ENCODE assay signal across 13 cellular contexts in genomic region chr1:162626733-162627132, GRCh38. TPM values are rescaled to one million over a fixed set of nuclear protein-coding genes. Genes with fewer than 3 reads are reported as not detected.
DNase-seq lines count a peak whose midpoint lies in the region; ATAC-seq and TF ChIP-seq lines count a peak whose summit lies in the region.
"Had no signal": no experiment of that assay in that cellular context is flagged by ENCODE, and none has a peak within 500 bp of the region (broad histone marks: within the 10 kb centered on the region; RNA-seq: fewer than 3 reads in every experiment).

No MANE protein-coding gene starts in this region.

- peak overlapping the region; percentile 91 for H2AFZ ChIP-seq in osteoblast (ENCODE audit: low read length)

- no peak overlapping the region for H3K9ac ChIP-seq in colonic mucosa (ENCODE audit: low read depth in 2 of 2, low read length in 2 of 2)

- H3K4me3 ChIP-seq in heart left ventricle (peak overlapping the region in 9 of 12 donors; percentile 4 to 39 (median 24)), right cardiac atrium (ENCODE audit: low read length) (no peak overlapping the region), colonic mucosa (no peak overlapping the region), osteoblast (ENCODE audit: insufficient read depth, low read length) (peak overlapping the region; percentile 57), aorta (ENCODE audit: low read length in 2 of 2) (peak overlapping the region; percentile 47 to 58)
- H3K4me3 ChIP-seq: cardiac muscle cell, mucosa of descending colon had no signal

- H3K36me3 ChIP-seq in heart left ventricle, result no peaks in the 10 kb centered on the region
- H3K36me3 ChIP-seq in colonic mucosa, result no peaks in the 10 kb centered on the region
- no peaks in the 10 kb centered on the region for H3K36me3 ChIP-seq in osteoblast (ENCODE audit: insufficient read depth, low read length)
- H3K36me3 ChIP-seq in aorta (ENCODE audit: control insufficient read depth in 1 of 2, insufficient read depth in 2 of 2, low read length in 1 of 2), result no peaks in the 10 kb centered on the region
- H3K36me3 ChIP-seq: cardiac muscle cell had no signal

- DNase-seq in heart left ventricle, result no peak
- no peak for DNase-seq in right cardiac atrium
- no peak for DNase-seq in colonic mucosa
- DNase-seq in osteoblast (ENCODE audit: insufficient read length, low spot score, missing footprints), result no peak
- DNase-seq in aorta, result no peak
- DNase-seq in NCI-H748 treated with DMSO at 0.1 percent for 48 hours (lab: John Stamatoyannopoulos, UW), result no peak
- DNase-seq in CD14-positive monocyte (ENCODE audit: low spot score), result no peak
- DNase-seq: activated CD4-positive, alpha-beta memory T cell treated with anti-CD3 and anti-CD28 coated beads for 36 hours; mucosa of descending colon; NCI-H345 had no signal

- H3K9me3 ChIP-seq in heart left ventricle, result no peaks in the 10 kb centered on the region
- H3K9me3 ChIP-seq in right cardiac atrium (ENCODE audit: control insufficient read depth, low read length), result no peaks in the 10 kb centered on the region
- no peaks in the 10 kb centered on the region for H3K9me3 ChIP-seq in colonic mucosa
- H3K9me3 ChIP-seq in osteoblast (ENCODE audit: low read depth, low read length), result no peaks in the 10 kb centered on the region
- no peaks in the 10 kb centered on the region for H3K9me3 ChIP-seq in aorta (ENCODE audit: control insufficient read depth, low read length)
- H3K9me3 ChIP-seq: mucosa of descending colon had no signal

- H3K27me3 ChIP-seq in heart left ventricle, result no peaks in the 10 kb centered on the region
- no peaks in the 10 kb centered on the region for H3K27me3 ChIP-seq in right cardiac atrium (ENCODE audit: control insufficient read depth, insufficient read depth)
- no peaks in the 10 kb centered on the region for H3K27me3 ChIP-seq in colonic mucosa
- no peaks in the 10 kb centered on the region for H3K27me3 ChIP-seq in osteoblast (ENCODE audit: insufficient read depth, low read length)
- H3K27me3 ChIP-seq in aorta (ENCODE audit: control insufficient read depth in 1 of 2, insufficient read depth in 2 of 2, low read length in 1 of 2), result no peaks in the 10 kb centered on the region
- H3K27me3 ChIP-seq: cardiac muscle cell had no signal

- H3K27me3 Mint-ChIP-seq in CD14-positive monocyte (ENCODE audit: low read depth in 3 of 3), result peaks cover 0 to 7% (median 4%) of the 10 kb centered on the region in 3 donors

- whole genome bisulfite sequencing in heart left ventricle, 4 donors, result 19 to 31% (median 24%) methylated on average over 2 of the region's 2 CpGs
- 7% methylated on average over 2 of the region's 2 CpGs for WGBS in right cardiac atrium
- WGBS in aorta, 2 donors, result 2% methylated on average over 2 of the region's 2 CpGs

- peaks cover 0 to 37% (median 11%) of the 10 kb centered on the region in 12 donors for H3K4me1 ChIP-seq in heart left ventricle
- peaks cover 1% of the 10 kb centered on the region for H3K4me1 ChIP-seq in right cardiac atrium (ENCODE audit: control insufficient read depth, insufficient read depth, low read length)
- H3K4me1 ChIP-seq in colonic mucosa, result no peaks in the 10 kb centered on the region
- H3K4me1 ChIP-seq in osteoblast (ENCODE audit: insufficient read depth, low read length), result peaks cover 55% of the 10 kb centered on the region
- H3K4me1 ChIP-seq in aorta (ENCODE audit: control insufficient read depth in 1 of 2, insufficient read depth in 2 of 2, low read length in 2 of 2), result peaks cover 2 to 4% of the 10 kb centered on the region in 2 donors

- H3K27ac ChIP-seq in heart left ventricle, result peak overlapping the region in 10 of 12 donors; percentile 37 to 87 (median 60)
- H3K27ac ChIP-seq in right cardiac atrium (ENCODE audit: low read length), result no peak overlapping the region
- peak overlapping the region; percentile 24 for H3K27ac ChIP-seq in colonic mucosa
- H3K27ac ChIP-seq in osteoblast (ENCODE audit: low read depth, low read length), result peak overlapping the region; percentile 65
- H3K27ac ChIP-seq in aorta (ENCODE audit: low read depth in 1 of 2, low read length in 2 of 2), result peak overlapping the region; percentile 6 to 28
- H3K27ac ChIP-seq: cardiac muscle cell had no signal

- TF ChIP-seq CTCF in heart left ventricle (IDR thresholded peaks at IDR 0.05), result no peak
- no peak for TF ChIP-seq CTCF in colonic mucosa (IDR thresholded peaks at IDR 0.05)
- TF ChIP-seq CTCF in osteoblast (IDR thresholded peaks at IDR 0.05; ENCODE audit: extremely low read depth, low read depth, low read length), result no peak
- TF ChIP-seq CTCF in CD14-positive monocyte (IDR thresholded peaks at IDR 0.05), result no peak

- no peaks in the 10 kb centered on the region for H3K4me1 Mint-ChIP-seq in CD14-positive monocyte

- peaks cover 0 to 1% (median 0%) of the 10 kb centered on the region in 7 donors for H3K9me3 Mint-ChIP-seq in CD14-positive monocyte
- H3K9me3 Mint-ChIP-seq: activated CD4-positive, alpha-beta memory T cell treated with anti-CD3 and anti-CD28 coated beads for 36 hours had no signal

- H3K36me3 Mint-ChIP-seq in CD14-positive monocyte, result no peaks in the 10 kb centered on the region
- H3K36me3 Mint-ChIP-seq: activated CD4-positive, alpha-beta memory T cell treated with anti-CD3 and anti-CD28 coated beads for 36 hours had no signal

- peak overlapping the region; percentile 79 for H3K4me2 ChIP-seq in osteoblast (ENCODE audit: insufficient read depth, low read length)

- H3K4me3 Mint-ChIP-seq in CD14-positive monocyte, result no peak overlapping the region
- H3K4me3 Mint-ChIP-seq: activated CD4-positive, alpha-beta memory T cell treated with anti-CD3 and anti-CD28 coated beads for 36 hours had no signal

- no peaks in the 10 kb centered on the region for H4K20me1 ChIP-seq in osteoblast (ENCODE audit: insufficient read depth, low read length)

- no peak for TF ChIP-seq POLR2A in heart left ventricle (IDR thresholded peaks at IDR 0.05)

- intact Hi-C loops in heart left ventricle (cut with DNase I) (loop anchor here in 2 of 10 donors (10.0 kb wide), 2 partner anchors 108 to 572 kb away; no protein-coding TSS in a partner anchor), right cardiac atrium (cut with DNase I) (no loop called here), colonic mucosa (cut with DNase I) (no loop called here), aorta (cut with DNase I) (no loop called here), CD14-positive monocyte (cut with micrococcal nuclease) (no loop called here)

- peak in 1 of 4 donors; percentile 36 for ATAC-seq in heart left ventricle
- no peak for ATAC-seq in right cardiac atrium
- ATAC-seq in aorta (ENCODE audit: low FRiP score), result peak; percentile 16
- no peak for ATAC-seq in GM19455 (IDR thresholded peaks at IDR 0.05; ENCODE audit: unreplicated experiment)
- ATAC-seq: mucosa of descending colon, Panc1 had no signal

- H3K27ac Mint-ChIP-seq in CD14-positive monocyte, result no peak overlapping the region
- H3K27ac Mint-ChIP-seq: activated CD4-positive, alpha-beta memory T cell treated with anti-CD3 and anti-CD28 coated beads for 36 hours had no signal

- no peaks in the 10 kb centered on the region for H3K79me2 ChIP-seq in osteoblast (ENCODE audit: insufficient read depth, low read length)

RNA-seq across cellular contexts. Expression of gene DDR2, which starts 5.5 kb away (rescaled TPM):
- total RNA-seq in heart left ventricle (10 to 100 TPM; 16.4 to 55.3 (median 25.9) TPM), right cardiac atrium (10 to 100 TPM; 57.7 to 82.1 (median 67.4) TPM), colonic mucosa (10 to 100 TPM in 1 of 2 donors, 1 to 10 TPM in 1; 7.6 to 26.5 TPM), osteoblast (363 and 384 TPM in 2 replicates), aorta (100 to 1,000 TPM; 124 to 146 TPM)
- polyA plus RNA-seq in heart left ventricle (1 to 10 TPM; 5.0 to 7.4 TPM), right cardiac atrium (12.8 TPM), aorta (10 to 100 TPM; 24.8 to 28.5 TPM), CD14-positive monocyte (not detected)

Comparison
In these comparisons a context has a peak if more than half of its experiments do, and no peak if none do; other contexts are left out.
1. H3K4me3 ChIP-seq: peak in heart left ventricle (9 of 12), osteoblast (single experiment) and aorta (2 of 2); none in right cardiac atrium (single experiment) and colonic mucosa (single experiment).